In genomic region chr22:20943104-20943933, GRCh38 we compare ENCODE assay signal across 17 cellular contexts. TPM values are rescaled to one million over a fixed set of nuclear protein-coding genes. Genes with fewer than 3 reads are reported as not detected.
"Had no signal": no experiment of that assay in that cellular context is flagged by ENCODE, and none has a peak within 500 bp of the region (broad histone marks: within the 10 kb centered on the region; RNA-seq: fewer than 3 reads in every experiment).

No MANE protein-coding gene starts in this region.

- H3K4me3 ChIP-seq: heart right ventricle, left ventricle myocardium inferior, lower lobe of right lung, sigmoid colon, skin epidermis, suprapubic skin, thyroid gland, upper lobe of left lung, vagina had no signal

- H3K27me3 ChIP-seq: heart right ventricle, neutrophil, sigmoid colon, suprapubic skin, thyroid gland, upper lobe of left lung, vagina had no signal

- H3K9me3 ChIP-seq: heart right ventricle, left ventricle myocardium inferior, lower lobe of right lung, neutrophil, sigmoid colon, suprapubic skin, thyroid gland, upper lobe of left lung, vagina had no signal

- H3K4me3 Mint-ChIP-seq: dendritic cell treated with granulocyte-macrophage colony-stimulating factor and Interleukin-4, amounts not matched to agents 40 ng/mL and 50 ng/mL, for 4 days; endodermal cell; memory B cell; mesothelial cell of epicardium had no signal

- ATAC-seq: esophagus mucosa; heart right ventricle; left cardiac atrium; lower lobe of right lung; stimulated activated naive CD8-positive, alpha-beta T cell treated with anti-CD3 and anti-CD28 coated beads, Interleukin-15, Interleukin-2, amounts not matched to agents 100 U/mL and 50 U/mL, for 24 hours had no signal

- H3K27ac ChIP-seq: heart right ventricle, left ventricle myocardium inferior, lower lobe of right lung, neutrophil, sigmoid colon, skin epidermis, suprapubic skin, thyroid gland, upper lobe of left lung, vagina had no signal

- H3K27me3 Mint-ChIP-seq: dendritic cell treated with granulocyte-macrophage colony-stimulating factor and Interleukin-4, amounts not matched to agents 40 ng/mL and 50 ng/mL, for 4 days; memory B cell had no signal

- H3K36me3 ChIP-seq: left ventricle myocardium inferior, sigmoid colon, suprapubic skin, thyroid gland, upper lobe of left lung, vagina had no signal

- H3K9me3 Mint-ChIP-seq: dendritic cell treated with granulocyte-macrophage colony-stimulating factor and Interleukin-4, amounts not matched to agents 40 ng/mL and 50 ng/mL, for 4 days; endodermal cell; memory B cell; mesothelial cell of epicardium had no signal

- H3K27ac Mint-ChIP-seq: dendritic cell treated with granulocyte-macrophage colony-stimulating factor and Interleukin-4, amounts not matched to agents 40 ng/mL and 50 ng/mL, for 4 days; endodermal cell; mesothelial cell of epicardium had no signal

- DNase-seq: endodermal cell; heart right ventricle; left cardiac atrium; left ventricle myocardium inferior; lower lobe of right lung; stimulated activated naive CD8-positive, alpha-beta T cell treated with anti-CD3 and anti-CD28 coated beads, Interleukin-15, Interleukin-2, amounts not matched to agents 100 U/mL and 50 U/mL, for 24 hours; thyroid gland; upper lobe of left lung had no signal

RNA-seq across cellular contexts. Expression of gene AIFM3, which starts 23.7 kb away (rescaled TPM):
- total RNA-seq: vagina had no signal
